In genomic region chr17:17014748-17015124, GRCh38 we compare ENCODE assay signal across 15 cellular contexts. TPM values are rescaled to one million over a fixed set of nuclear protein-coding genes. Genes with fewer than 3 reads are reported as not detected.
DNase-seq lines count a peak whose midpoint lies in the region; ATAC-seq, FAIRE-seq and TF ChIP-seq lines count a peak whose summit lies in the region.
"Not testable (repeated sequence)": the region's sequence is repeated elsewhere in the genome, so short reads cannot be mapped to it uniquely, and the experiment has no call there.
"Had no signal": no experiment of that assay in that cellular context is flagged by ENCODE, and none has a peak within 500 bp of the region (broad histone marks: within the 10 kb centered on the region; RNA-seq: fewer than 3 reads in every experiment).

No MANE protein-coding gene starts in this region.

- WGBS in small intestine, 3 donors = 46 to 76% (median 68%) methylated on average over 8 to 9 of the region's 9 CpGs

- not testable (repeated sequence) for H3K4me3 Mint-ChIP-seq in central memory CD8-positive, alpha-beta T cell

- TF ChIP-seq CTCF in foreskin keratinocyte (conservative IDR thresholded peaks at IDR 0.05) = not testable (repeated sequence)

- peak; percentile 39 for DNase-seq in HK-2 (ENCODE audit: unreplicated experiment)
- DNase-seq in RCC 7860 (ENCODE audit: low spot score) = peak; percentile 79
- peak; percentile 58 for DNase-seq in activated effector memory CD4-positive, alpha-beta T cell treated with anti-CD3 and anti-CD28 coated beads, Interleukin-2, amount 50 U/mL, for 16 hours
- DNase-seq in central memory CD8-positive, alpha-beta T cell (ENCODE audit: low spot score in 2 of 2) = not testable (repeated sequence)
- DNase-seq in foreskin keratinocyte = peak; percentile 69 to 89
- DNase-seq in nucleus accumbens (lab: John Stamatoyannopoulos, UW) = peak in 33 of 56 donors; percentile 9 to 76 (median 43)
- peak; percentile 31 for DNase-seq in small intestine

- not testable (repeated sequence) for H3K36me3 Mint-ChIP-seq in central memory CD8-positive, alpha-beta T cell (ENCODE audit: insufficient read depth)

- H4K20me1 ChIP-seq in BLaER1 treated with 17β-estradiol and CSF1 and Interleukin-3, amounts not matched to agents 10 nM and 100 nM = not testable (repeated sequence)

- peaks cover 0 to 13% (median 0%) of the 10 kb centered on the region in 11 experiments; a peak in 4 of 22 replicates for H3K27me3 ChIP-seq in BLaER1 treated with 17β-estradiol and CSF1 and Interleukin-3, amounts not matched to agents 10 nM and 100 nM
- H3K27me3 ChIP-seq in foreskin keratinocyte; small intestine (ENCODE audit: control insufficient read depth in 2 of 2, insufficient read depth in 2 of 2, low read length in 2 of 2): not testable (repeated sequence)

- peaks cover 40% of the 10 kb centered on the region for H3K4me1 Mint-ChIP-seq in central memory CD8-positive, alpha-beta T cell

- not testable (repeated sequence) for H3K9ac ChIP-seq in BLaER1 treated with 17β-estradiol and CSF1 and Interleukin-3, amounts not matched to agents 10 nM and 100 nM

- H3K9me3 ChIP-seq in BLaER1 treated with 17β-estradiol and CSF1 and Interleukin-3, amounts not matched to agents 10 nM and 100 nM (replicated peaks in 1 of 11); small intestine (ENCODE audit: control insufficient read depth, low read depth): not testable (repeated sequence)

- peak overlapping the region; percentile 41 for H3K27ac Mint-ChIP-seq in central memory CD8-positive, alpha-beta T cell (ENCODE audit: low read depth)

- peaks cover 45 to 72% (median 66%) of the 10 kb centered on the region in 10 experiments for H3K4me1 ChIP-seq in BLaER1 treated with 17β-estradiol and CSF1 and Interleukin-3, amounts not matched to agents 10 nM and 100 nM
- H3K4me1 ChIP-seq in foreskin keratinocyte = peaks cover 27% of the 10 kb centered on the region
- not testable (repeated sequence) for H3K4me1 ChIP-seq in small intestine (ENCODE audit: control insufficient read depth in 2 of 2, insufficient read depth in 1 of 2, low read depth in 1 of 2, low read length in 1 of 2)

- ATAC-seq in central memory CD8-positive, alpha-beta T cell (replicated peaks; ENCODE audit: extremely low read depth, poor library complexity, severe bottlenecking) = not testable (repeated sequence)
- ATAC-seq in foreskin keratinocyte = peak; percentile 60

- peak overlapping the region; percentile 10 to 91 (median 76); a peak in 16 of 22 replicates for H3K4me2 ChIP-seq in BLaER1 treated with 17β-estradiol and CSF1 and Interleukin-3, amounts not matched to agents 10 nM and 100 nM

- H3K27ac ChIP-seq in BLaER1 treated with 17β-estradiol and CSF1 and Interleukin-3, amounts not matched to agents 10 nM and 100 nM; small intestine (ENCODE audit: low read depth in 1 of 2, low read length in 1 of 2): not testable (repeated sequence)
- H3K27ac ChIP-seq in foreskin keratinocyte = peak overlapping the region; percentile 49

- H3K4me3 ChIP-seq in BLaER1 treated with 17β-estradiol and CSF1 and Interleukin-3, amounts not matched to agents 10 nM and 100 nM; small intestine (ENCODE audit: low read depth in 1 of 2, low read length in 2 of 2): not testable (repeated sequence)

- FAIRE-seq in RCC 7860 (lab: Jason Lieb, UNC) = peak; percentile 71
- FAIRE-seq in small intestine (lab: Jason Lieb, UNC) = not testable (repeated sequence)

- H3K27me3 Mint-ChIP-seq in central memory CD8-positive, alpha-beta T cell = not testable (repeated sequence)

- H3K36me3 ChIP-seq in BLaER1 treated with 17β-estradiol and CSF1 and Interleukin-3, amounts not matched to agents 10 nM and 100 nM; small intestine (ENCODE audit: control insufficient read depth in 2 of 2, insufficient read depth in 2 of 2, low read length in 2 of 2): not testable (repeated sequence)

- H3K9me3 Mint-ChIP-seq in central memory CD8-positive, alpha-beta T cell = not testable (repeated sequence)

RNA-seq across cellular contexts. Expression of gene MPRIP, which starts 27.5 kb away (rescaled TPM):
- total RNA-seq in foreskin keratinocyte = 130 and 150 TPM in 2 replicates
- polyA plus RNA-seq in foreskin keratinocyte (104 and 109 TPM in 2 replicates), small intestine (100 to 1,000 TPM in 2 of 3 donors, 10 to 100 TPM in 1; 98.9 to 233 (median 219) TPM)

RNA-seq across cellular contexts. Expression of gene TNFRSF13B, which starts 42.8 kb away (rescaled TPM):
- total RNA-seq in foreskin keratinocyte = not detected in 2 replicates
- polyA plus RNA-seq in foreskin keratinocyte = not detected in 2 replicates
- 1 to 10 TPM in 2 of 3 donors, not detected in 1; 2.0 to 3.0 TPM for polyA plus RNA-seq in small intestine
- total RNA-seq: A673; CD8-positive, alpha-beta memory T cell; G401; heart right ventricle; smooth muscle cell; urinary bladder had no signal
- polyA plus RNA-seq: CD8-positive, alpha-beta memory T cell; heart right ventricle; naive thymus-derived CD8-positive, alpha-beta T cell; smooth muscle cell had no signal
